Comparison of ENCODE assay signal across 1 cellular context in the genomic region with DNA sequence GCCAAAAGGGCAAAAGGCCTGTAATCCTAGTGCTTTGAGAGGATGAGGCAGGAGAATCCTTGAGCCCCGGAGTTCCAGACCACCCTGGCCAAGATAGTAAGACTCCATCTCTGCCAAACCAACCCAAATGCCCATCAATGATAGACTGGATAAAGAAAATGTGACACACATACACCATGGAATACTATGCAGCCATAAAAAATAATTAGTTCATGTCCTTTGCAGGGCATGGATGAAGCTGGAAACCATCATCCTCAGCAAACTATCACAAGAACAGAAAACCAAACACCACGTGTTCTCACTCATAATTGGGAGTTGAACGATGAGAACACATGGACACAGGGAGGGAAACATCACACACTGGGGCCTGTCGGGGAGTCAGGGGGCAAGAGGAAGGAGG.
TF ChIP-seq lines count a peak whose summit lies in the region.

No MANE protein-coding gene starts in this region.

TF ChIP-seq in HepG2, 621 proteins besides CTCF, POLR2A, EP300 and RAD21:
- TF ChIP-seq, protein P1, sequence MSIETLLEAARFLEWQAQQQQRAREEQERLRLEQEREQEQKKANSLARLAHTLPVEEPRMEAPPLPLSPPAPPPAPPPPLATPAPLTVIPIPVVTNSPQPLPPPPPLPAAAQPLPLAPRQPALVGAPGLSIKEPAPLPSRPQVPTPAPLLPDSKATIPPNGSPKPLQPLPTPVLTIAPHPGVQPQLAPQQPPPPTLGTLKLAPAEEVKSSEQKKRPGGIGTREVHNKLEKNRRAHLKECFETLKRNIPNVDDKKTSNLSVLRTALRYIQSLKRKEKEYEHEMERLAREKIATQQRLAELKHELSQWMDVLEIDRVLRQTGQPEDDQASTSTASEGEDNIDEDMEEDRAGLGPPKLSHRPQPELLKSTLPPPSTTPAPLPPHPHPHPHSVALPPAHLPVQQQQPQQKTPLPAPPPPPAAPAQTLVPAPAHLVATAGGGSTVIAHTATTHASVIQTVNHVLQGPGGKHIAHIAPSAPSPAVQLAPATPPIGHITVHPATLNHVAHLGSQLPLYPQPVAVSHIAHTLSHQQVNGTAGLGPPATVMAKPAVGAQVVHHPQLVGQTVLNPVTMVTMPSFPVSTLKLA (IDR thresholded peaks at IDR 0.05) = peak; percentile 88
